ENCODE assay signal across 19 cellular contexts in the genomic region with DNA sequence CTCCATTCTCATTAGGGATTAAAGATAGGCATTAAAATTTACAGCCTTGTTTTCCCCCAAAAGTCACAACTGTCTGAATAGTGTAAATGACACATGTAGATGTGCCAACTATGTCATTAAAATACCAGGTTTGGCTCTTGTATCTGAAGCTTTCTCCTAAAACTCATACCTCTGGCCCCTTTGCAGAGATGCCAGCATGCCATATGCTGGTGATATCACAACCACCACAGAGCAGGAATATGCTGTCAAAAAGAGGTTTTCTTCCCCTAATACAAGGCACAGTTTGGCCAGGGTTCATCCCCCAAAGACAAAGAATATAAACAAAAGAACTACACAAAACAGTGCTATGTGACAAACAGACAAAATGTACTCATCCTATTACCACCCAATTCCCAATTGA.
DNase-seq lines count a peak whose midpoint lies in the region; ATAC-seq and TF ChIP-seq lines count a peak whose summit lies in the region.
"Had no signal": no experiment of that assay in that cellular context is flagged by ENCODE, and none has a peak within 500 bp of the region (broad histone marks: within the 10 kb centered on the region; RNA-seq: fewer than 3 reads in every experiment).

No MANE protein-coding gene starts in this region.

- no peak for DNase-seq in stimulated activated naive CD8-positive, alpha-beta T cell treated with anti-CD3 and anti-CD28 coated beads, Interleukin-15, amount 100 ng/mL, for 72 hours
- DNase-seq in stimulated activated naive CD8-positive, alpha-beta T cell treated with anti-CD3 and anti-CD28 coated beads, Interleukin-15, Interleukin-2, amounts not matched to agents 100 U/mL and 50 U/mL, for 24 hours: no peak
- DNase-seq in brain microvascular endothelial cell (no peak), fibroblast of gingiva (ENCODE audit: low read depth) (peak; percentile 30), activated gamma-delta T cell (lab: John Stamatoyannopoulos, UW) (no peak), GDM1 (lab: John Stamatoyannopoulos, UW) (no peak)
- DNase-seq: COR-L47, DMS79, Kasumi-1, NCI-H1417, NCI-H1694 treated with DMSO at 0.1 percent for 48 hours, NCI-H2081 treated with DMSO at 0.1 percent for 48 hours, NCI-H2171 treated with DMSO at 0.1 percent for 48 hours, NCI-H526 treated with DMSO at 0.1 percent for 48 hours, OCI-M1 had no signal

- peak overlapping the region; percentile 29 for H3K27ac ChIP-seq in brain microvascular endothelial cell

- H3K4me1 Mint-ChIP-seq in stimulated activated naive CD8-positive, alpha-beta T cell treated with anti-CD3 and anti-CD28 coated beads, Interleukin-15, amount 100 ng/mL, for 72 hours: no peaks in the 10 kb centered on the region
- H3K4me1 Mint-ChIP-seq: B cell had no signal

- H3K27ac Mint-ChIP-seq in stimulated activated naive CD8-positive, alpha-beta T cell treated with anti-CD3 and anti-CD28 coated beads, Interleukin-15, amount 100 ng/mL, for 72 hours: peak overlapping the region; percentile 42 to 46
- H3K27ac Mint-ChIP-seq: B cell had no signal

- in situ Hi-C loops in brain microvascular endothelial cell (cut with HindIII; ENCODE audit: low pct_ligation_motif_present, low sequenced_read_pairs): no loop called here

- no peak for ATAC-seq in stimulated activated naive CD8-positive, alpha-beta T cell treated with anti-CD3 and anti-CD28 coated beads, Interleukin-15, amount 100 ng/mL, for 72 hours
- no peak for ATAC-seq in stimulated activated naive CD8-positive, alpha-beta T cell treated with anti-CD3 and anti-CD28 coated beads, Interleukin-15, Interleukin-2, amounts not matched to agents 100 U/mL and 50 U/mL, for 24 hours
- ATAC-seq in HG03378 (IDR thresholded peaks at IDR 0.05; ENCODE audit: unreplicated experiment): no peak
- ATAC-seq: Right ventricle myocardium inferior had no signal

- H3K4me3 Mint-ChIP-seq in stimulated activated naive CD8-positive, alpha-beta T cell treated with anti-CD3 and anti-CD28 coated beads, Interleukin-15, amount 100 ng/mL, for 72 hours: no peak overlapping the region
- H3K4me3 Mint-ChIP-seq: B cell had no signal

- no peaks in the 10 kb centered on the region for H3K27me3 Mint-ChIP-seq in stimulated activated naive CD8-positive, alpha-beta T cell treated with anti-CD3 and anti-CD28 coated beads, Interleukin-15, amount 100 ng/mL, for 72 hours
- H3K27me3 Mint-ChIP-seq: B cell had no signal

- TF ChIP-seq CTCF in brain microvascular endothelial cell (IDR thresholded peaks at IDR 0.05; ENCODE audit: low read depth, low read length, missing control alignments): no peak

- no peak overlapping the region for H3K4me3 ChIP-seq in brain microvascular endothelial cell (ENCODE audit: low read depth, low read length)
- H3K4me3 ChIP-seq: MG63 had no signal

- no peaks in the 10 kb centered on the region for H3K27me3 ChIP-seq in brain microvascular endothelial cell (replicated peaks)
- H3K27me3 ChIP-seq: MG63 had no signal

- H3K9me3 Mint-ChIP-seq in stimulated activated naive CD8-positive, alpha-beta T cell treated with anti-CD3 and anti-CD28 coated beads, Interleukin-15, amount 100 ng/mL, for 72 hours: no peaks in the 10 kb centered on the region

- peaks cover 31% of the 10 kb centered on the region for H3K36me3 ChIP-seq in brain microvascular endothelial cell (replicated peaks)
